ENCODE assay signal across 34 cellular contexts in genomic region chr3:94483403-94483802, GRCh38.
"Had no signal": no experiment of that assay in that cellular context is flagged by ENCODE, and none has a peak within 500 bp of the region (broad histone marks: within the 10 kb centered on the region; RNA-seq: fewer than 3 reads in every experiment).

No MANE protein-coding gene starts in this region.

- H3K4me3 ChIP-seq: MG63 had no signal

- DNase-seq: Karpas-422, Kasumi-1, KG1, MG63, MM.1S, MV-4-11, NCI-H1048, NCI-H1092, NCI-H1092 treated with DMSO at 0.1 percent for 48 hours, NCI-H1105, NCI-H1417, NCI-H1417 treated with DMSO at 0.1 percent for 48 hours, NCI-H1436, NCI-H1436 treated with DMSO at 0.1 percent for 48 hours, NCI-H146, NCI-H1694, NCI-H1694 treated with DMSO at 0.1 percent for 48 hours, NCI-H187, NCI-H187 treated with DMSO at 0.1 percent for 48 hours, NCI-H1930, NCI-H2029, NCI-H2029 treated with DMSO at 0.1 percent for 48 hours, NCI-H2081, NCI-H2081 treated with DMSO at 0.1 percent for 48 hours, NCI-H2107, NCI-H2171, NCI-H2171 treated with DMSO at 0.1 percent for 48 hours, NCI-H2227 treated with DMSO at 0.1 percent for 48 hours, NCI-H226, NCI-H345, NCI-H446, NCI-H446 treated with DMSO at 0.1 percent for 48 hours, NCI-H510A had no signal

- H3K27me3 ChIP-seq: MG63 had no signal

- H3K9ac ChIP-seq: KMS-11 had no signal

- H3K9me3 ChIP-seq: MG63 had no signal

- H3K36me3 ChIP-seq: MG63 had no signal

- H3K27ac ChIP-seq: KMS-11 had no signal
